In the genomic region with DNA sequence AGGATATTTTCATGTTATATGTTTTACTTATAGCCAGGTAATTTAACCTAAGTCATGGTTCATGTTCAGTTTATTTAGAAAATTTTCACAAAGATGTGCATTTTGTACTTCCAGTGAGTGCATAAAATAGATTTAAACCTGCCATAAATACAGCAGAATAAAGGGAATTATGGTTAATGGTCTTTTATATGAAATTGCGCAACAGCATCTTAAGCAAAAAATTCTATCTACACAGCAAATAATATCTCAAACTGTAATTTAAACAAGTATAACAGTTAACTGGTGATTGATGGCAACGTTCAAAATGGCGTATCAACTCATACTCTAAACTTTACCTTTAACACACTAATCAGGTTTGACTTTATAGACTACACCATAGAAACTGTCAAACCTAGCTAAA, we compare ENCODE assay signal across 9 cellular contexts.
"Had no signal": no experiment of that assay in that cellular context is flagged by ENCODE, and none has a peak within 500 bp of the region (broad histone marks: within the 10 kb centered on the region; RNA-seq: fewer than 3 reads in every experiment).

No MANE protein-coding gene starts in this region.

- H3K27ac ChIP-seq: GM23248, HL-60, KMS-11 had no signal

- DNase-seq: GM23248, GOT3, H9, HCEC 1CT, Karpas-422, KBM-7 had no signal

- H3K4me2 ChIP-seq: KMS-11 had no signal

- H2AFZ ChIP-seq: GM23248 had no signal

- FAIRE-seq: H54 had no signal

- H3K9ac ChIP-seq: GM23248, KMS-11 had no signal

- H3K4me3 ChIP-seq: GM23248 had no signal
